Comparison of ENCODE assay signal across 12 cellular contexts in genomic region chr22:17880020-17880419, GRCh38.
A peak's percentile ranks its signal among the peaks of the same experiment; 100 is the strongest.
DNase-seq lines count a peak whose midpoint lies in the region; ATAC-seq and TF ChIP-seq lines count a peak whose summit lies in the region.
"Had no signal": no experiment of that assay in that cellular context is flagged by ENCODE, and none has a peak within 500 bp of the region (broad histone marks: within the 10 kb centered on the region; RNA-seq: fewer than 3 reads in every experiment).

No MANE protein-coding gene starts in this region.

- H3K27me3 ChIP-seq in left ventricle myocardium inferior (ENCODE audit: low read depth) (no peaks in the 10 kb centered on the region), skeletal muscle tissue (ENCODE audit: control insufficient read depth in 3 of 3, insufficient read depth in 3 of 3, low read length in 3 of 3) (no peaks in the 10 kb centered on the region)
- H3K27me3 ChIP-seq: BE2C had no signal

- intact Hi-C loops in left ventricle myocardium inferior (cut with micrococcal nuclease), result no loop called here

- in situ Hi-C loops in G401 (cut with HindIII; ENCODE audit: low sequenced_read_pairs), result loop anchor here (25.0 kb wide), 1 partner anchor 132 kb away; the partner anchor contains the start of gene MICAL3

- peaks cover 46% of the 10 kb centered on the region for H3K4me1 ChIP-seq in left ventricle myocardium inferior
- H3K4me1 ChIP-seq in skeletal muscle tissue (ENCODE audit: control insufficient read depth in 3 of 3, insufficient read depth in 3 of 3, low read length in 3 of 3), result peaks cover 39 to 62% (median 49%) of the 10 kb centered on the region in 3 donors
- H3K4me1 ChIP-seq: BE2C, Caco-2 had no signal

- peak; percentile 71 for DNase-seq in G401 (ENCODE audit: low spot score)
- DNase-seq in caudate nucleus (lab: John Stamatoyannopoulos, UW), result peak in 1 of 61 donors; percentile 25
- DNase-seq in left ventricle myocardium inferior, result no peak
- DNase-seq: BE2C; Caco-2; CD8-positive, alpha-beta memory T cell; HCEC 1CT; HFFc6 had no signal

- no peak overlapping the region for H3K4me3 ChIP-seq in left ventricle myocardium inferior
- H3K4me3 ChIP-seq in skeletal muscle tissue (ENCODE audit: low read length in 3 of 3), result peak overlapping the region in 1 of 3 donors; percentile 17

- H3K36me3 ChIP-seq in left ventricle myocardium inferior, result peaks cover 63% of the 10 kb centered on the region
- peaks cover 34 to 46% (median 45%) of the 10 kb centered on the region in 3 donors for H3K36me3 ChIP-seq in skeletal muscle tissue (ENCODE audit: control insufficient read depth in 3 of 3, insufficient read depth in 3 of 3, low read length in 3 of 3)

- H3K9me3 ChIP-seq in left ventricle myocardium inferior (replicated peaks), result no peaks in the 10 kb centered on the region
- H3K9me3 ChIP-seq in skeletal muscle tissue (ENCODE audit: control insufficient read depth in 3 of 3, low read length in 3 of 3), result no peaks in the 10 kb centered on the region
- H3K9me3 ChIP-seq: BE2C, Caco-2 had no signal

- peak overlapping the region; percentile 1 for H3K27ac ChIP-seq in caudate nucleus (ENCODE audit: low read depth, low read length)
- peak overlapping the region; percentile 60 for H3K27ac ChIP-seq in left ventricle myocardium inferior (replicated peaks)
- peak overlapping the region; percentile 79 for H3K27ac ChIP-seq in skeletal muscle tissue (ENCODE audit: low read depth, low read length)

- no peak for TF ChIP-seq CTCF in left ventricle myocardium inferior (IDR thresholded peaks at IDR 0.05; ENCODE audit: borderline replicate concordance)

- peak overlapping the region in 2 of 3 donors; percentile 27 to 65 for H3K9ac ChIP-seq in skeletal muscle tissue (ENCODE audit: low read depth in 1 of 3, low read length in 3 of 3)

- no peak for ATAC-seq in GM21423 (IDR thresholded peaks at IDR 0.05; ENCODE audit: unreplicated experiment)
- ATAC-seq in GM18511 (IDR thresholded peaks at IDR 0.05; ENCODE audit: unreplicated experiment), result no peak
- no peak for ATAC-seq in GM21515 (IDR thresholded peaks at IDR 0.05; ENCODE audit: unreplicated experiment)

Comparison
In these comparisons a context has a peak if more than half of its experiments do, and no peak if none do; other contexts are left out.
1. H3K27ac ChIP-seq: peak in every context shown above with its lines; median percentile 79 in skeletal muscle tissue; 60 in left ventricle myocardium inferior; 1 in caudate nucleus.